ENCODE assay signal across 8 cellular contexts in the genomic region with DNA sequence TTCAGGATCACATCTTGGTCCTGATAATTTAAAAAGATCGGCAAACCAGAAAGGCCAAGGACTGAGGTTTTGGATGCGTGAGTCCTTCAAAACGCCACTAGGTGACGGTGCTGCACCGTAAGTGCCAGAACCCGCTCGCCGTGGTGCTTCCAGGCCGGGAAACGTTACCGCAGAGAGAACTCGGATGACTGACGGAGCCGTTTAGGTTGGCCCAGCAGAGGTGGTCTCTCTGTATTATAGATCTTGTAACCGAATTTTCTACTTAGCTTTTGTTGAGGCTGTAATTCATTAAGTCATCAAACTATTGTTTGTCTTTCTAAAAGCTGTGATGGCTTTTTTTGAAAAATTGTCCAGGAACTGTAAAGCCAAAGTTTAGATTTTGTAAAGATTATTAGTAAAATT. TPM values are rescaled to one million over a fixed set of nuclear protein-coding genes. Genes with fewer than 3 reads are reported as not detected.
DNase-seq lines count a peak whose midpoint lies in the region; ATAC-seq and TF ChIP-seq lines count a peak whose summit lies in the region.

No MANE protein-coding gene starts in this region.

- peak; percentile 80 for ATAC-seq in GM21515 (IDR thresholded peaks at IDR 0.05; ENCODE audit: unreplicated experiment)
- ATAC-seq in activated T-helper 17 cell treated with anti-CD3 and anti-CD28 coated beads, Interleukin-2, amount 50 U/mL, for 72 hours (replicated peaks): peak; percentile 74

- H3K27me3 ChIP-seq in Karpas-422 (ENCODE audit: low read length) (no peaks in the 10 kb centered on the region), tibial nerve (no peaks in the 10 kb centered on the region)

- no peak overlapping the region for H3K4me2 ChIP-seq in Karpas-422 (ENCODE audit: low read depth, low read length, poor library complexity, severe bottlenecking)

- BruUV-seq in Calu3 (replicated peaks; lab: Mats Ljungman, UMichigan): no TSS peak

- H3K4me1 Mint-ChIP-seq in Calu3 (ENCODE audit: low read depth, unreplicated experiment) (no peaks in the 10 kb centered on the region), osteocyte (ENCODE audit: unreplicated experiment) (peaks cover 2% of the 10 kb centered on the region)
- no peaks in the 10 kb centered on the region for H3K4me1 Mint-ChIP-seq in activated T-helper 17 cell treated with anti-CD3 and anti-CD28 coated beads, Interleukin-2, amount 50 U/mL, for 72 hours

- no peak overlapping the region for H3K4me3 ChIP-seq in Karpas-422 (ENCODE audit: low read length)
- no peak overlapping the region for H3K4me3 ChIP-seq in foreskin fibroblast (ENCODE audit: low read depth in 1 of 2, low read length in 2 of 2)
- no peak overlapping the region for H3K4me3 ChIP-seq in tibial nerve

- H3K36me3 Mint-ChIP-seq in Calu3 (ENCODE audit: insufficient read depth, unreplicated experiment) (no peaks in the 10 kb centered on the region), osteocyte (ENCODE audit: unreplicated experiment) (no peaks in the 10 kb centered on the region)
- H3K36me3 Mint-ChIP-seq in activated T-helper 17 cell treated with anti-CD3 and anti-CD28 coated beads, Interleukin-2, amount 50 U/mL, for 72 hours (ENCODE audit: low read depth): no peaks in the 10 kb centered on the region

- peak; percentile 71 for DNase-seq in Calu3
- peak; percentile 81 for DNase-seq in Karpas-422
- DNase-seq in RWPE1 (ENCODE audit: low spot score): peak; percentile 67
- DNase-seq in foreskin fibroblast: peak; percentile 67 to 91
- no peak for DNase-seq in osteocyte (ENCODE audit: extremely low spot score, unreplicated experiment)
- DNase-seq in tibial nerve (ENCODE audit: low spot score in 2 of 2): peak; percentile 23 to 26

- H3K9me3 ChIP-seq in Karpas-422 (ENCODE audit: low read length) (no peaks in the 10 kb centered on the region), tibial nerve (no peaks in the 10 kb centered on the region)

- H3K4me3 Mint-ChIP-seq in Calu3 (ENCODE audit: low read depth, unreplicated experiment) (no peak overlapping the region), osteocyte (ENCODE audit: unreplicated experiment) (no peak overlapping the region)
- no peak overlapping the region for H3K4me3 Mint-ChIP-seq in activated T-helper 17 cell treated with anti-CD3 and anti-CD28 coated beads, Interleukin-2, amount 50 U/mL, for 72 hours

- peak; percentile 94 for TF ChIP-seq CTCF in Calu3 (IDR thresholded peaks at IDR 0.05; ENCODE audit: unreplicated experiment)
- peak; percentile 99 for TF ChIP-seq CTCF in RWPE1 (conservative IDR thresholded peaks at IDR 0.05; ENCODE audit: low read depth)
- peak; percentile 97 for TF ChIP-seq CTCF in foreskin fibroblast (IDR thresholded peaks at IDR 0.05; ENCODE audit: low read depth, low read length)
- peak; percentile 98 for TF ChIP-seq CTCF in osteocyte (IDR thresholded peaks at IDR 0.05)
- TF ChIP-seq CTCF in tibial nerve (IDR thresholded peaks at IDR 0.05): peak; percentile 78 to 87 (median 84)

- POLR2A ChIA-PET in RWPE1 (lab: Yijun Ruan, JAX; ENCODE audit: low non-redundant PET): no interaction called here

- no peaks in the 10 kb centered on the region for H3K9me2 ChIP-seq in Karpas-422 (replicated peaks; ENCODE audit: insufficient read depth, low read length)

- H3K9me3 Mint-ChIP-seq in Calu3 (ENCODE audit: low read depth, unreplicated experiment): no peaks in the 10 kb centered on the region
- H3K9me3 Mint-ChIP-seq in activated T-helper 17 cell treated with anti-CD3 and anti-CD28 coated beads, Interleukin-2, amount 50 U/mL, for 72 hours: no peaks in the 10 kb centered on the region
- no peaks in the 10 kb centered on the region for H3K9me3 Mint-ChIP-seq in osteocyte (ENCODE audit: unreplicated experiment)

- no peaks in the 10 kb centered on the region for H3K4me1 ChIP-seq in Karpas-422 (ENCODE audit: low read length)
- peaks cover 0 to 3% (median 0%) of the 10 kb centered on the region in 4 donors for H3K4me1 ChIP-seq in tibial nerve

- no peak for TF ChIP-seq POLR2A in tibial nerve (IDR thresholded peaks at IDR 0.05)

- H3K36me3 ChIP-seq in Karpas-422 (ENCODE audit: insufficient read depth, low read length) (no peaks in the 10 kb centered on the region), tibial nerve (no peaks in the 10 kb centered on the region)

- H3K27ac ChIP-seq in Karpas-422 (ENCODE audit: low read length) (no peak overlapping the region), RWPE1 (no peak overlapping the region), tibial nerve (no peak overlapping the region)

- peaks cover 47% of the 10 kb centered on the region for H3K27me3 Mint-ChIP-seq in Calu3 (ENCODE audit: unreplicated experiment)
- peaks cover 30% of the 10 kb centered on the region for H3K27me3 Mint-ChIP-seq in activated T-helper 17 cell treated with anti-CD3 and anti-CD28 coated beads, Interleukin-2, amount 50 U/mL, for 72 hours
- H3K27me3 Mint-ChIP-seq in osteocyte (ENCODE audit: unreplicated experiment): peaks cover 64% of the 10 kb centered on the region

- WGBS in tibial nerve, 2 donors: 0 to 1% methylated on average over 15 of the region's 15 CpGs

- H3K27ac Mint-ChIP-seq in Calu3 (ENCODE audit: unreplicated experiment): no peak overlapping the region
- H3K27ac Mint-ChIP-seq in activated T-helper 17 cell treated with anti-CD3 and anti-CD28 coated beads, Interleukin-2, amount 50 U/mL, for 72 hours: no peak overlapping the region
- no peak overlapping the region for H3K27ac Mint-ChIP-seq in osteocyte (ENCODE audit: unreplicated experiment)

- intact Hi-C loops in Calu3 (cut with micrococcal nuclease; ENCODE audit: unreplicated experiment): loop anchor here (2.0 to 10.0 kb wide), 6 partner anchors 98 to 1682 kb away; no protein-coding TSS in a partner anchor

- no peak overlapping the region for H3K9ac ChIP-seq in Karpas-422 (ENCODE audit: low read length)

- CTCF ChIA-PET in Calu3 (lab: Charles Lee): interaction anchor here (1.9 kb wide), 1 partner anchor 97 kb away, joined by 7 read pairs; no protein-coding TSS in a partner anchor
- CTCF ChIA-PET in RWPE1 (lab: Yijun Ruan, JAX): interaction anchor here (0.7 to 1.4 kb wide), 4 partner anchors 40 to 358 kb away, joined by 3 to 6 read pairs (median 4); no protein-coding TSS in a partner anchor

- H3K79me2 ChIP-seq in Karpas-422 (ENCODE audit: low read length): no peaks in the 10 kb centered on the region

- no peaks in the 10 kb centered on the region for H4K20me1 ChIP-seq in Karpas-422 (ENCODE audit: insufficient read depth, low read depth, low read length)

- H2AFZ ChIP-seq in Karpas-422 (ENCODE audit: low read length): no peak overlapping the region

- TF ChIP-seq EP300 in tibial nerve (IDR thresholded peaks at IDR 0.05): no peak

RNA-seq across cellular contexts. Expression of a gene that starts 39.8 kb away (rescaled TPM):
- total RNA-seq in Calu3 (2022) (not detected in 2 replicates), osteocyte (not detected in 2 replicates), tibial nerve (1 to 10 TPM in 1 of 4 donors, under 1 TPM in 1, not detected in 2; 0.63 to 1.1 TPM)
- not detected in 2 replicates for total RNA-seq in Karpas-422 (2014; rRNA removed; shearing (Covaris generic); ENCODE audit: low replicate concordance)
- total RNA-seq in activated T-helper 17 cell treated with anti-CD3 and anti-CD28 coated beads, Interleukin-2, amount 50 U/mL, for 72 hours: not detected

RNA-seq across cellular contexts. Expression of a gene that starts 52.8 kb away (rescaled TPM):
- total RNA-seq in Calu3 (2022): 58.4 and 61.2 TPM in 2 replicates
- total RNA-seq in Karpas-422 (2014; rRNA removed; shearing (Covaris generic); ENCODE audit: low replicate concordance): not detected in 2 replicates
- total RNA-seq in activated T-helper 17 cell treated with anti-CD3 and anti-CD28 coated beads, Interleukin-2, amount 50 U/mL, for 72 hours: 10 to 100 TPM; 12.1 to 22.0 TPM
- 37.6 and 44.8 TPM in 2 replicates for total RNA-seq in osteocyte
- 10 to 100 TPM; 47.5 to 73.0 (median 59.1) TPM for total RNA-seq in tibial nerve

Comparison
In these comparisons a context has a peak if more than half of its experiments do, and no peak if none do; other contexts are left out.
1. RNA of a gene that starts 52.8 kb away (total RNA-seq): 47.5 to 73.0 TPM in tibial nerve, 58.4 to 61.2 TPM in Calu3, 37.6 to 44.8 TPM in osteocyte and 12.1 to 22.0 TPM in activated T-helper 17 cell treated with anti-CD3 and anti-CD28 coated beads, Interleukin-2, amount 50 U/mL, for 72 hours; not detected in Karpas-422; every median in the first group is over 10 times any median in the second.
2. Peak in every context shown above with its lines, with median percentiles within 50 percentile points of each other: CTCF ChIP-seq.